11 cellular contexts compared by ENCODE assay signal in the genomic region with DNA sequence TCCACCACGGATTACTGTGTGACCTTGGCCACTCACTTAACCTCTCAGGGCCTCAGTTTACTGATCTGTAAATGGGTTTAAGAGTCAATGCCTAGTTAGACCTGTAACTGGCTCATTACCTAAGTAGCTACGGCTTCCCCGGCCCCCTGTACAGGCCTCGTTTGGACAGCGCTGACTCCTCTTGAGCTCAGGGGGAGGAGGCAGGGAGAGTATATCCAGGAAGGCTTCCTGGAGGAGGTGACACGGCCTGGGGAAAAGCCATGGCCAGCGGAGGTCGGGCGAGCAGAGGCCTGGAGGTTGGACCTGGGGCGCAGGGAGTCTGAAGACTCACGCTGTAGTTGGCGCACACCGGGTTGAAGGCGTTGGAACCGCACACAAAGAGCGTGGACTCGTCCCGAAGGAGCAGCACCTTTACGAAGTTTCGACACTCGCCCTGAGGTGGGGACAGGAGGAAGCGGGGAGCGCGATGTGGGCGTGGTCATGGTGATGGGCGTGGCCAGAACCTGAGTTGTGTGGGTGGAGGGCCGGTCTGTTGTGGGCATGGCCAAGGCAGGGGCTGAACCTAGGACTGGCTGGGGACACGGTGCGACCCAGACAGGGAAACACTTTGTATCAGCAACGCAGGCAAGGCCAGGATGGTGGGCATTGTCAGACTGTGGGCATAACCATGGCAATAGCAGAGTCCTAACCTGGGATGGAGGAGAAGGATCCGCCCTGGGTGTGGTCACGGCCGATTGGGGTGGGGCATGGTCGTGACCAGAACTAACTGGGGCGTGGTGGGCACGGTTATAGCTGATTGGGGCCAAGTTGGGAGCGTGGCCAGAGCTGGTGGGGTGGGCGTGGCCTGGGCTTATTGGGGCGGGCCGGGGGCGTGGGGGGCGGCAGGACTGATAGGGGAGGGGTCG. TPM values are rescaled to one million over a fixed set of nuclear protein-coding genes. Genes with fewer than 3 reads are reported as not detected.
A peak's percentile ranks its signal among the peaks of the same experiment; 100 is the strongest.
DNase-seq lines count a peak whose midpoint lies in the region; ATAC-seq, FAIRE-seq and TF ChIP-seq lines count a peak whose summit lies in the region.
"Had no signal": no experiment of that assay in that cellular context is flagged by ENCODE, and none has a peak within 500 bp of the region (broad histone marks: within the 10 kb centered on the region; RNA-seq: fewer than 3 reads in every experiment).

No MANE protein-coding gene starts in this region.

- no peaks in the 10 kb centered on the region for H3K27me3 ChIP-seq in HepG2 (ENCODE audit: control insufficient read depth in 1 of 2, insufficient read depth in 2 of 2, low read length in 2 of 2)
- H3K27me3 ChIP-seq in right lobe of liver, result no peaks in the 10 kb centered on the region
- peaks cover 4% of the 10 kb centered on the region for H3K27me3 ChIP-seq in transverse colon
- no peaks in the 10 kb centered on the region for H3K27me3 ChIP-seq in gastrocnemius medialis

- DNase-seq in HepG2 (ENCODE audit: low spot score) (no peak), right lobe of liver (no peak), SW480 (ENCODE audit: low spot score) (peak; percentile 44), transverse colon (peak; percentile 46), gastrocnemius medialis (no peak), SK-N-DZ (ENCODE audit: low spot score) (no peak)
- DNase-seq: activated CD8-positive, alpha-beta memory T cell treated with anti-CD3 and anti-CD28 coated beads for 24 hours had no signal

- ATAC-seq in HepG2 (no peak), right lobe of liver (no peak), gastrocnemius medialis (no peak)

- intact Hi-C loops in HepG2 (cut with micrococcal nuclease; ENCODE audit: unreplicated experiment) (no loop called here), right lobe of liver (cut with DNase I) (no loop called here), transverse colon (cut with DNase I; ENCODE audit: low total_unique reads) (loop anchor here (5.0 kb wide), 1 partner anchor 81 kb away; the partner anchor contains the start of gene TNFAIP8L1), gastrocnemius medialis (cut with DNase I; ENCODE audit: low total_unique reads) (loop anchor here (10.0 kb wide), 1 partner anchor 219 kb away; no protein-coding TSS in a partner anchor)

- no peak overlapping the region for H2AFZ ChIP-seq in HepG2 (ENCODE audit: low read length)

- in situ Hi-C loops in HepG2 (cut with HindIII; ENCODE audit: extremely low pct_ligation_motif_present, low pct_unique_long_range_greater_than_20kb), result no loop called here
- in situ Hi-C loops in transverse colon (cut with MboI; ENCODE audit: low pct_ligation_motif_present in 1 of 4, low pct_unique_long_range_greater_than_20kb in 1 of 4, low sequenced_read_pairs in 3 of 4), result no loop called here
- in situ Hi-C loops in gastrocnemius medialis (cut with MboI; ENCODE audit: low sequenced_read_pairs in 4 of 4), result no loop called here

- TF ChIP-seq CTCF in HepG2 (CRISPR knock-in tag; IDR thresholded peaks at IDR 0.05) (no peak), right lobe of liver (IDR thresholded peaks at IDR 0.05) (no peak), transverse colon (IDR thresholded peaks at IDR 0.05) (no peak), gastrocnemius medialis (IDR thresholded peaks at IDR 0.05 in 4 of 5, conservative IDR thresholded peaks at IDR 0.05 in 1 of 5) (no peak)

- peaks cover 9% of the 10 kb centered on the region; the same call in 1 of the 2 replicates for H4K20me1 ChIP-seq in HepG2 (ENCODE audit: insufficient read depth, low read length)

- peaks cover 37 to 61% of the 10 kb centered on the region in 2 experiments for H3K36me3 ChIP-seq in HepG2 (replicated peaks in 1 of 2; ENCODE audit: control insufficient read depth in 1 of 2, insufficient read depth in 2 of 2, low read length in 2 of 2)
- H3K36me3 ChIP-seq in right lobe of liver, result no peaks in the 10 kb centered on the region
- no peaks in the 10 kb centered on the region for H3K36me3 ChIP-seq in transverse colon
- no peaks in the 10 kb centered on the region for H3K36me3 ChIP-seq in gastrocnemius medialis
- H3K36me3 ChIP-seq: suprapubic skin had no signal

- FAIRE-seq in HepG2 (lab: Jason Lieb, UNC), result no peak

- TF ChIP-seq RAD21 in HepG2 (CRISPR knock-in tag; IDR thresholded peaks at IDR 0.05), result no peak

- H3K27ac ChIP-seq in HepG2 (ENCODE audit: extremely low read length, insufficient read depth, low read length) (no peak overlapping the region), right lobe of liver (no peak overlapping the region), transverse colon (no peak overlapping the region), gastrocnemius medialis (no peak overlapping the region)
- H3K27ac ChIP-seq: psoas muscle, suprapubic skin had no signal

- POLR2A ChIA-PET in HepG2 (lab: Yijun Ruan, JAX), result interaction anchor here (1.4 kb wide), 1 partner anchor 21 kb away, joined by 4 read pairs; the partner anchor contains the start of gene PLIN5

- H3K9me3 ChIP-seq in HepG2 (ENCODE audit: low read length) (no peaks in the 10 kb centered on the region), right lobe of liver (no peaks in the 10 kb centered on the region), transverse colon (no peaks in the 10 kb centered on the region), gastrocnemius medialis (no peaks in the 10 kb centered on the region)
- H3K9me3 ChIP-seq: psoas muscle, suprapubic skin had no signal

- BruUV-seq in HepG2 (replicated peaks; lab: Mats Ljungman, UMichigan), result no TSS peak

- no peak overlapping the region for H3K4me2 ChIP-seq in HepG2 (ENCODE audit: low read depth, low read length)

- no peak overlapping the region for H3K9ac ChIP-seq in HepG2 (ENCODE audit: insufficient read depth, low read depth, low read length)

- TF ChIP-seq EP300 in HepG2 (IDR thresholded peaks at IDR 0.05; ENCODE audit: low read depth in 2 of 2, low read length in 2 of 2) (no peak), HepG2 (CRISPR knock-in tag; IDR thresholded peaks at IDR 0.05; ENCODE audit: borderline replicate concordance) (no peak), transverse colon (IDR thresholded peaks at IDR 0.05; ENCODE audit: low read depth) (no peak)

- H3K79me2 ChIP-seq in HepG2 (ENCODE audit: insufficient read depth, low read length), result peaks cover 6% of the 10 kb centered on the region

- no peak overlapping the region for H3K4me3 ChIP-seq in HepG2 (replicated peaks in 1 of 3; ENCODE audit: insufficient read depth in 1 of 3, low read depth in 2 of 3, low read length in 3 of 3)
- no peak overlapping the region for H3K4me3 ChIP-seq in right lobe of liver
- no peak overlapping the region for H3K4me3 ChIP-seq in transverse colon
- no peak overlapping the region for H3K4me3 ChIP-seq in gastrocnemius medialis
- H3K4me3 ChIP-seq: lung, psoas muscle, suprapubic skin had no signal

- CTCF ChIA-PET in HepG2 (lab: Yijun Ruan, JAX; ENCODE audit: low intra/inter-chr PET ratio, low total read pairs), result no interaction called here

- TF ChIP-seq POLR2A in HepG2 (IDR thresholded peaks at IDR 0.05; ENCODE audit: insufficient read depth in 1 of 2, low read depth in 2 of 2, low read length in 2 of 2) (no peak), right lobe of liver (IDR thresholded peaks at IDR 0.05) (no peak), transverse colon (IDR thresholded peaks at IDR 0.05) (no peak), gastrocnemius medialis (IDR thresholded peaks at IDR 0.05) (no peak)

- 98% methylated on average over 43 of the region's 43 CpGs for WGBS in HepG2 (ENCODE audit: low lambda C conversion rate)
- 65% methylated on average over 24 of the region's 43 CpGs for WGBS in right lobe of liver (ENCODE audit: insufficient coverage, low coverage, low lambda C conversion rate, missing lambda C conversion rate)
- 60% methylated on average over 42 of the region's 43 CpGs; no CpG with 5 or more reads in 1 of the 2 donors for WGBS in transverse colon (ENCODE audit: low coverage in 1 of 2), 2 donors

- H3K4me1 ChIP-seq in HepG2 (ENCODE audit: insufficient read depth, low read length) (no peaks in the 10 kb centered on the region), right lobe of liver (no peaks in the 10 kb centered on the region), transverse colon (peaks cover 0 to 9% (median 2%) of the 10 kb centered on the region in 4 donors), gastrocnemius medialis (no peaks in the 10 kb centered on the region)

RNA-seq across cellular contexts. Expression of gene SEMA6B, which starts 3.6 kb away (rescaled TPM):
- total RNA-seq in HepG2 (2016; rRNA removed; fragmentation: Illumina TruSeq; extraction: Trizol) (37.0 and 67.1 TPM in 2 replicates), right lobe of liver (1 to 10 TPM; 1.0 to 6.5 (median 2.3) TPM), transverse colon (1 to 10 TPM in 3 of 4 donors, under 1 TPM in 1; 1.00 to 4.1 (median 1.7) TPM), gastrocnemius medialis (1 to 10 TPM; 1.4 to 3.3 (median 2.6) TPM)
- 14.3 and 14.5 TPM in 2 replicates for total RNA-seq in HepG2 (2016; cell fraction: cytosol; rRNA removed; fragmentation: Illumina TruSeq; extraction: Trizol; ENCODE audit: low read depth)
- total RNA-seq in HepG2 (2016; cell fraction: insoluble cytoplasmic fraction; rRNA removed; fragmentation: Illumina TruSeq; extraction: Trizol), result 29.9 and 68.6 TPM in 2 replicates
- total RNA-seq in HepG2 (2016; cell fraction: membrane; rRNA removed; fragmentation: Illumina TruSeq; extraction: Trizol), result 59.5 and 62.2 TPM in 2 replicates
- total RNA-seq in HepG2 (2016; cell fraction: nucleus; rRNA removed; fragmentation: Illumina TruSeq; extraction: Trizol), result 51.6 and 59.6 TPM in 2 replicates
- polyA plus RNA-seq in HepG2 (2011; rRNA removed), result 45.5 and 56.2 TPM in 2 replicates
- 55.1 and 78.1 TPM in 2 replicates for polyA plus RNA-seq in HepG2 (2011; cell fraction: cytosol; rRNA removed)
- 60.7 and 73.5 TPM in 2 replicates for polyA plus RNA-seq in HepG2 (2011; cell fraction: nucleus; rRNA removed)
- 31.8 and 42.2 TPM in 2 replicates for polyA plus RNA-seq in HepG2 (2012)
- 17.9 and 18.2 TPM in 2 replicates for polyA plus RNA-seq in HepG2 (2016; cell fraction: cytosol; fragmentation: Illumina TruSeq; extraction: Trizol; ENCODE audit: low read depth)
- 55.9 and 71.2 TPM in 2 replicates for polyA plus RNA-seq in HepG2 (2016; cell fraction: insoluble cytoplasmic fraction; fragmentation: Illumina TruSeq; extraction: Trizol; ENCODE audit: low read depth)
- polyA plus RNA-seq in HepG2 (2016; cell fraction: membrane; fragmentation: Illumina TruSeq; extraction: Trizol; ENCODE audit: low read depth), result 62.0 and 68.4 TPM in 2 replicates
- polyA plus RNA-seq in HepG2 (2016; cell fraction: nucleus; fragmentation: Illumina TruSeq; extraction: Trizol; ENCODE audit: insufficient read depth, low read depth), result 120 and 123 TPM in 2 replicates
- 0.23 and 250 TPM in 2 replicates for polyA minus RNA-seq in HepG2 (2011; rRNA and poly(A)+ RNA removed; ENCODE audit: low replicate concordance)
- 72.0 and 86.5 TPM in 2 replicates for polyA minus RNA-seq in HepG2 (2011; cell fraction: cytosol; rRNA and poly(A)+ RNA removed)
- 23.2 and 24.5 TPM in 2 replicates for polyA minus RNA-seq in HepG2 (2011; cell fraction: nucleus; rRNA and poly(A)+ RNA removed)
- polyA plus RNA-seq in SK-N-DZ (2014; cell fraction: cytosol; rRNA removed), result 2.1 and 2.6 TPM in 2 replicates
- 2.5 and 2.6 TPM in 2 replicates for polyA plus RNA-seq in SK-N-DZ (2014; cell fraction: nucleus; rRNA removed)

RNA-seq across cellular contexts. Expression of gene LRG1, which starts 16.1 kb away (rescaled TPM):
- total RNA-seq in HepG2 (2016; rRNA removed; fragmentation: Illumina TruSeq; extraction: Trizol) (7.1 and 12.0 TPM in 2 replicates), right lobe of liver (1,000 to 10,000 TPM in 2 of 6 experiments, 100 to 1,000 TPM in 4; 331 to 1,334 (median 524) TPM), transverse colon (10 to 100 TPM in 3 of 4 donors, 1 to 10 TPM in 1; 1.9 to 18.1 (median 14.4) TPM), gastrocnemius medialis (1 to 10 TPM in 1 of 4 donors, under 1 TPM in 2, not detected in 1; 0.15 to 2.7 (median 0.98) TPM)
- 2.0 and 2.2 TPM in 2 replicates for total RNA-seq in HepG2 (2016; cell fraction: cytosol; rRNA removed; fragmentation: Illumina TruSeq; extraction: Trizol; ENCODE audit: low read depth)
- total RNA-seq in HepG2 (2016; cell fraction: insoluble cytoplasmic fraction; rRNA removed; fragmentation: Illumina TruSeq; extraction: Trizol), result 5.8 and 13.0 TPM in 2 replicates
- 4.2 and 4.7 TPM in 2 replicates for total RNA-seq in HepG2 (2016; cell fraction: membrane; rRNA removed; fragmentation: Illumina TruSeq; extraction: Trizol)
- total RNA-seq in HepG2 (2016; cell fraction: nucleus; rRNA removed; fragmentation: Illumina TruSeq; extraction: Trizol), result 10.2 and 12.3 TPM in 2 replicates
- polyA plus RNA-seq in HepG2 (2011; rRNA removed), result 39.3 and 48.9 TPM in 2 replicates
- polyA plus RNA-seq in HepG2 (2011; cell fraction: cytosol; rRNA removed), result 33.3 and 38.7 TPM in 2 replicates
- polyA plus RNA-seq in HepG2 (2011; cell fraction: nucleus; rRNA removed), result 12.1 and 16.5 TPM in 2 replicates
- 8.4 and 14.3 TPM in 2 replicates for polyA plus RNA-seq in HepG2 (2012)
- polyA plus RNA-seq in HepG2 (2016; cell fraction: cytosol; fragmentation: Illumina TruSeq; extraction: Trizol; ENCODE audit: low read depth), result 2.4 and 2.6 TPM in 2 replicates
- 6.6 and 8.6 TPM in 2 replicates for polyA plus RNA-seq in HepG2 (2016; cell fraction: insoluble cytoplasmic fraction; fragmentation: Illumina TruSeq; extraction: Trizol; ENCODE audit: low read depth)
- 4.2 and 4.9 TPM in 2 replicates for polyA plus RNA-seq in HepG2 (2016; cell fraction: membrane; fragmentation: Illumina TruSeq; extraction: Trizol; ENCODE audit: low read depth)
- polyA plus RNA-seq in HepG2 (2016; cell fraction: nucleus; fragmentation: Illumina TruSeq; extraction: Trizol; ENCODE audit: insufficient read depth, low read depth), result 20.0 and 22.9 TPM in 2 replicates
- polyA minus RNA-seq in HepG2 (2011; rRNA and poly(A)+ RNA removed; ENCODE audit: low replicate concordance), result 0.77 and 28.9 TPM in 2 replicates
- 12.1 and 23.5 TPM in 2 replicates for polyA minus RNA-seq in HepG2 (2011; cell fraction: cytosol; rRNA and poly(A)+ RNA removed)
- polyA minus RNA-seq in HepG2 (2011; cell fraction: nucleus; rRNA and poly(A)+ RNA removed), result 3.2 and 5.6 TPM in 2 replicates
- not detected in 2 replicates for polyA plus RNA-seq in SK-N-DZ (2014; cell fraction: cytosol; rRNA removed)
- not detected in 2 replicates for polyA plus RNA-seq in SK-N-DZ (2014; cell fraction: nucleus; rRNA removed)

RNA-seq across cellular contexts. Expression of gene PLIN5, which starts 20.9 kb away (rescaled TPM):
- total RNA-seq in HepG2 (2016; rRNA removed; fragmentation: Illumina TruSeq; extraction: Trizol), result 1.6 and 1.8 TPM in 2 replicates
- 0.35 and 0.40 TPM in 2 replicates for total RNA-seq in HepG2 (2016; cell fraction: cytosol; rRNA removed; fragmentation: Illumina TruSeq; extraction: Trizol; ENCODE audit: low read depth)
- total RNA-seq in HepG2 (2016; cell fraction: insoluble cytoplasmic fraction; rRNA removed; fragmentation: Illumina TruSeq; extraction: Trizol), result 0.94 and 1.8 TPM in 2 replicates
- total RNA-seq in HepG2 (2016; cell fraction: membrane; rRNA removed; fragmentation: Illumina TruSeq; extraction: Trizol), result 0.65 TPM in 2 replicates
- total RNA-seq in HepG2 (2016; cell fraction: nucleus; rRNA removed; fragmentation: Illumina TruSeq; extraction: Trizol), result 1.9 TPM in 2 replicates
- 4.8 and 6.3 TPM in 2 replicates for polyA plus RNA-seq in HepG2 (2011; rRNA removed)
- polyA plus RNA-seq in HepG2 (2011; cell fraction: cytosol; rRNA removed), result 1.6 and 1.9 TPM in 2 replicates
- 31.7 and 40.6 TPM in 2 replicates for polyA plus RNA-seq in HepG2 (2011; cell fraction: nucleus; rRNA removed)
- polyA plus RNA-seq in HepG2 (2012), result 1.9 and 2.0 TPM in 2 replicates
- polyA plus RNA-seq in HepG2 (2016; cell fraction: cytosol; fragmentation: Illumina TruSeq; extraction: Trizol; ENCODE audit: low read depth), result 0.12 and 0.53 TPM in 2 replicates
- polyA plus RNA-seq in HepG2 (2016; cell fraction: insoluble cytoplasmic fraction; fragmentation: Illumina TruSeq; extraction: Trizol; ENCODE audit: low read depth), result 0.77 and 1.4 TPM in 2 replicates
- polyA plus RNA-seq in HepG2 (2016; cell fraction: membrane; fragmentation: Illumina TruSeq; extraction: Trizol; ENCODE audit: low read depth), result 0.11 and 0.52 TPM in 2 replicates
- polyA plus RNA-seq in HepG2 (2016; cell fraction: nucleus; fragmentation: Illumina TruSeq; extraction: Trizol; ENCODE audit: insufficient read depth, low read depth), result 5.8 and 8.9 TPM in 2 replicates
- 0.47 and 3.5 TPM in 2 replicates for polyA minus RNA-seq in HepG2 (2011; rRNA and poly(A)+ RNA removed; ENCODE audit: low replicate concordance)
- 0.97 and 0.99 TPM in 2 replicates for polyA minus RNA-seq in HepG2 (2011; cell fraction: cytosol; rRNA and poly(A)+ RNA removed)
- polyA minus RNA-seq in HepG2 (2011; cell fraction: nucleus; rRNA and poly(A)+ RNA removed), result 4.1 and 4.4 TPM in 2 replicates
- 100 to 1,000 TPM in 4 of 6 experiments, 10 to 100 TPM in 2; 35.0 to 149 (median 117) TPM for total RNA-seq in right lobe of liver
- 1 to 10 TPM in 3 of 4 donors, not detected in 1; 2.7 to 6.7 (median 6.0) TPM for total RNA-seq in transverse colon
- 100 to 1,000 TPM in 1 of 4 donors, 10 to 100 TPM in 3; 23.5 to 127 (median 52.9) TPM for total RNA-seq in gastrocnemius medialis
- polyA plus RNA-seq in SK-N-DZ (2014; cell fraction: cytosol; rRNA removed), result 0.60 and 0.77 TPM in 2 replicates
- polyA plus RNA-seq in SK-N-DZ (2014; cell fraction: nucleus; rRNA removed), result 2.4 and 3.9 TPM in 2 replicates
- polyA plus RNA-seq: BJ had no signal

RNA-seq across cellular contexts. Expression of gene PLIN4, which starts 37.6 kb away (rescaled TPM):
- total RNA-seq in HepG2 (2016; rRNA removed; fragmentation: Illumina TruSeq; extraction: Trizol) (0.80 and 1.3 TPM in 2 replicates), right lobe of liver (10 to 100 TPM; 28.4 to 51.2 (median 39.3) TPM), transverse colon (10 to 100 TPM in 3 of 4 donors, 1 to 10 TPM in 1; 8.9 to 33.7 (median 22.2) TPM), gastrocnemius medialis (100 to 1,000 TPM in 3 of 4 donors, 10 to 100 TPM in 1; 79.6 to 282 (median 152) TPM)
- total RNA-seq in HepG2 (2016; cell fraction: cytosol; rRNA removed; fragmentation: Illumina TruSeq; extraction: Trizol; ENCODE audit: low read depth), result 1.2 and 1.4 TPM in 2 replicates
- total RNA-seq in HepG2 (2016; cell fraction: insoluble cytoplasmic fraction; rRNA removed; fragmentation: Illumina TruSeq; extraction: Trizol), result 0.68 and 1.3 TPM in 2 replicates
- 0.12 and 0.21 TPM in 2 replicates for total RNA-seq in HepG2 (2016; cell fraction: membrane; rRNA removed; fragmentation: Illumina TruSeq; extraction: Trizol)
- total RNA-seq in HepG2 (2016; cell fraction: nucleus; rRNA removed; fragmentation: Illumina TruSeq; extraction: Trizol), result 1.0 and 1.1 TPM in 2 replicates
- polyA plus RNA-seq in HepG2 (2011; rRNA removed), result 1.1 and 1.9 TPM in 2 replicates
- 0.72 and 0.76 TPM in 2 replicates for polyA plus RNA-seq in HepG2 (2011; cell fraction: cytosol; rRNA removed)
- polyA plus RNA-seq in HepG2 (2011; cell fraction: nucleus; rRNA removed), result 12.5 and 14.8 TPM in 2 replicates
- polyA plus RNA-seq in HepG2 (2012), result 0.82 and 1.4 TPM in 2 replicates
- 1.2 and 1.5 TPM in 2 replicates for polyA plus RNA-seq in HepG2 (2016; cell fraction: cytosol; fragmentation: Illumina TruSeq; extraction: Trizol; ENCODE audit: low read depth)
- polyA plus RNA-seq in HepG2 (2016; cell fraction: insoluble cytoplasmic fraction; fragmentation: Illumina TruSeq; extraction: Trizol; ENCODE audit: low read depth), result 0.48 and 0.53 TPM in 2 replicates
- 0.08 and 0.13 TPM in 2 replicates for polyA plus RNA-seq in HepG2 (2016; cell fraction: membrane; fragmentation: Illumina TruSeq; extraction: Trizol; ENCODE audit: low read depth)
- polyA plus RNA-seq in HepG2 (2016; cell fraction: nucleus; fragmentation: Illumina TruSeq; extraction: Trizol; ENCODE audit: insufficient read depth, low read depth), result 2.9 and 3.1 TPM in 2 replicates
- 0.19 and 0.78 TPM in 2 replicates for polyA minus RNA-seq in HepG2 (2011; rRNA and poly(A)+ RNA removed; ENCODE audit: low replicate concordance)
- 1.1 and 1.3 TPM in 2 replicates for polyA minus RNA-seq in HepG2 (2011; cell fraction: cytosol; rRNA and poly(A)+ RNA removed)
- polyA minus RNA-seq in HepG2 (2011; cell fraction: nucleus; rRNA and poly(A)+ RNA removed), result 1.0 and 1.6 TPM in 2 replicates
- polyA plus RNA-seq in SK-N-DZ (2014; cell fraction: cytosol; rRNA removed), result 0.01 and 0.07 TPM in 2 replicates
- 0.08 and 0.15 TPM in 2 replicates for polyA plus RNA-seq in SK-N-DZ (2014; cell fraction: nucleus; rRNA removed)

Comparison
In these comparisons a context has a peak if more than half of its experiments do, and no peak if none do; other contexts are left out.
1. RNA of gene LRG1, which starts 16.1 kb away (total RNA-seq): 331 to 1,334 TPM in right lobe of liver; 1.9 to 18.1 TPM in transverse colon, 2.0 to 13.0 TPM in HepG2 and 0.15 to 2.7 TPM in gastrocnemius medialis; every median in the first group is over 10 times any median in the second.
2. DNase-seq: peak in SW480 (single experiment) and transverse colon (single experiment); none in HepG2 (single experiment), right lobe of liver (0 of 3), gastrocnemius medialis (0 of 2) and SK-N-DZ (single experiment).
3. intact Hi-C loops: an anchor here in transverse colon (5.0 kb wide) and gastrocnemius medialis (10.0 kb wide); none called in HepG2 and right lobe of liver.